ENCODE assay signal across 15 cellular contexts in genomic region chr12:115611477-115611876, GRCh38.
"Had no signal": no experiment of that assay in that cellular context is flagged by ENCODE, and none has a peak within 500 bp of the region (broad histone marks: within the 10 kb centered on the region; RNA-seq: fewer than 3 reads in every experiment).

No MANE protein-coding gene starts in this region.

- H3K9me3 ChIP-seq: right lobe of liver had no signal

- H3K36me3 Mint-ChIP-seq: activated CD8-positive, alpha-beta memory T cell treated with anti-CD3 and anti-CD28 coated beads, Interleukin-2, amount 10 ng/mL, durations not matched to agents 7 days and 5 days; activated naive CD8-positive, alpha-beta T cell; naive thymus-derived CD4-positive, alpha-beta T cell; stimulated activated naive B cell treated with anti-CD40 and anti-IgM and Interleukin-4, amounts not matched to agents 10 μg/mL and 1 μg/mL and 100 μg/mL, for 72 hours had no signal

- H3K9me3 Mint-ChIP-seq: activated T-cell treated with anti-CD3 and anti-CD28 coated beads, Interleukin-2, amount 50 U/mL, for 24 hours had no signal

- H3K36me3 ChIP-seq: brain microvascular endothelial cell, right lobe of liver, spleen had no signal

- H3K4me3 Mint-ChIP-seq: activated CD8-positive, alpha-beta memory T cell treated with anti-CD3 and anti-CD28 coated beads, Interleukin-2, amount 10 ng/mL, durations not matched to agents 7 days and 5 days; activated naive CD8-positive, alpha-beta T cell; activated T-cell treated with anti-CD3 and anti-CD28 coated beads, Interleukin-2, amount 50 U/mL, for 24 hours; naive thymus-derived CD4-positive, alpha-beta T cell; stimulated activated naive B cell treated with anti-CD40 and anti-IgM and Interleukin-4, amounts not matched to agents 10 μg/mL and 1 μg/mL and 100 μg/mL, for 72 hours had no signal

- H3K4me1 ChIP-seq: right lobe of liver, spleen had no signal

- ATAC-seq: activated CD4-positive, CD25-positive, alpha-beta regulatory T cell treated with anti-CD3 and anti-CD28 coated beads, Interleukin-2, amount 50 U/mL, for 24 hours; activated CD8-positive, alpha-beta memory T cell treated with anti-CD3 and anti-CD28 coated beads, Interleukin-2, amount 10 ng/mL, durations not matched to agents 7 days and 5 days; naive thymus-derived CD4-positive, alpha-beta T cell; right lobe of liver; stimulated activated naive B cell treated with anti-CD40 and anti-IgM and Interleukin-4, amounts not matched to agents 10 μg/mL and 1 μg/mL and 100 μg/mL, for 72 hours had no signal

- DNase-seq: activated CD8-positive, alpha-beta memory T cell treated with anti-CD3 and anti-CD28 coated beads, Interleukin-2, amount 10 ng/mL, durations not matched to agents 7 days and 5 days; activated effector memory CD4-positive, alpha-beta T cell treated with anti-CD3 and anti-CD28 coated beads, Interleukin-2, amount 50 U/mL, for 16 hours; activated T-cell treated with anti-CD3 and anti-CD28 coated beads, Interleukin-2, amount 50 U/mL, for 24 hours; brain microvascular endothelial cell; dermis blood vessel endothelial cell; hippocampal formation; naive thymus-derived CD4-positive, alpha-beta T cell; posterior cingulate gyrus; right lobe of liver; spleen; stimulated activated CD4-positive, alpha-beta T cell treated with anti-CD3 and anti-CD28 coated beads, Interleukin-1b, Interleukin-23, amount 100 ng/mL, for 48 hours; stimulated activated naive B cell treated with anti-CD40 and anti-IgM and Interleukin-4, amounts not matched to agents 10 μg/mL and 1 μg/mL and 100 μg/mL, for 72 hours had no signal

- H3K4me1 Mint-ChIP-seq: activated CD8-positive, alpha-beta memory T cell treated with anti-CD3 and anti-CD28 coated beads, Interleukin-2, amount 10 ng/mL, durations not matched to agents 7 days and 5 days; naive thymus-derived CD4-positive, alpha-beta T cell; stimulated activated naive B cell treated with anti-CD40 and anti-IgM and Interleukin-4, amounts not matched to agents 10 μg/mL and 1 μg/mL and 100 μg/mL, for 72 hours had no signal

- H3K27ac Mint-ChIP-seq: activated CD8-positive, alpha-beta memory T cell treated with anti-CD3 and anti-CD28 coated beads, Interleukin-2, amount 10 ng/mL, durations not matched to agents 7 days and 5 days; activated naive CD8-positive, alpha-beta T cell; activated T-cell treated with anti-CD3 and anti-CD28 coated beads, Interleukin-2, amount 50 U/mL, for 24 hours; stimulated activated naive B cell treated with anti-CD40 and anti-IgM and Interleukin-4, amounts not matched to agents 10 μg/mL and 1 μg/mL and 100 μg/mL, for 72 hours had no signal

- H3K27me3 ChIP-seq: brain microvascular endothelial cell, right lobe of liver had no signal

- H3K27me3 Mint-ChIP-seq: activated CD8-positive, alpha-beta memory T cell treated with anti-CD3 and anti-CD28 coated beads, Interleukin-2, amount 10 ng/mL, durations not matched to agents 7 days and 5 days; activated naive CD8-positive, alpha-beta T cell; activated T-cell treated with anti-CD3 and anti-CD28 coated beads, Interleukin-2, amount 50 U/mL, for 24 hours had no signal

- H3K27ac ChIP-seq: brain microvascular endothelial cell, right lobe of liver, spleen had no signal

- H3K4me3 ChIP-seq: lung, right lobe of liver, spleen had no signal
